Comparison of ENCODE assay signal across 1 cellular context in the genomic region with DNA sequence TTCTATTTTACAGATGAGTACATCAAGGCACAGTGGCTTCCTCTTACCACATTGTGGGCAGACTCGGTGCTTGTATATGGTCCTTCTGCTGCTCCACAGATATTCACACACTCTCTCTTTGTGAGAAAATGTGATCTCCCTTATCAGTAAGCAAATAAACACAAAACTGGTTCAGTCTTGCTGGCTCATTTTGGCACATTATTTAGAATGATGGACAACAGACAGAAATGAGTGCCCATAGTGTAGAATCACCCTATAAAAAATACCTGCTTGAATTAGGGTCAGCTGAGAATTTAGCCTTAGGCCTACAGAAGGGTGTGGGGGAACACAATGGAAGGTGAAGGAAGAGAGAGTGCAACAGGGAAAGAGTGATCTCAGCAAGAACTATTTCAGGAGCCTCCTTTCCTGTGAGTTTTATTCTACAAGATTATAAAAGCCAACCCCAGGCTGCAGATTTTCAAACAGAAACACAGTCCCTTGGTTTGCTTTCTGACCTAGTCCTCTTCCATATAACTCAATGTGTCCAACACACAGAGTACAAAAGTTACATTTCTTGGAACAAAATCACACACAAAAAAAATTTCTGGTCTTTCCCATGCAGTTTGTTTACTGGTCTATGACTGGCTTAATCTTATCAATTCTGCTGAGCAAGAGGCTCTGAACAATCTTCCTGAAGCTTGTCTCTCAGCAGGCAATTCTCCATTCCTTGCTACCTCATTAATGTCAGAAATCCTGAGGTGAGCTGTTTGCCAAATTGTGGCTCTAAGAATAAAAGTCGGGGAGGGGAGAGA.
A peak's percentile ranks its signal among the peaks of the same experiment; 100 is the strongest.
TF ChIP-seq lines count a peak whose summit lies in the region.

No MANE protein-coding gene starts in this region.

TF ChIP-seq in HEK293, 187 proteins besides CTCF, POLR2A, EP300 and RAD21 (continued from another document):
- TF ChIP-seq ZNF610 (tag by site-specific recombination; IDR thresholded peaks at IDR 0.05; ENCODE audit: borderline replicate concordance) (peak; percentile 71), ZNF585B (tag by site-specific recombination; IDR thresholded peaks at IDR 0.05) (no peak), ZNF138 (tag by site-specific recombination; IDR thresholded peaks at IDR 0.05; ENCODE audit: borderline replicate concordance) (no peak), ZNF426 (tag by site-specific recombination; IDR thresholded peaks at IDR 0.05) (no peak), ZNF37A (tag by site-specific recombination; IDR thresholded peaks at IDR 0.05) (no peak), ZNF175 (tag by site-specific recombination; IDR thresholded peaks at IDR 0.05) (no peak), HOXC10 (CRISPR knock-in tag; IDR thresholded peaks at IDR 0.05) (no peak), YY2 (tag by site-specific recombination; IDR thresholded peaks at IDR 0.05) (no peak), ZNF2 (tag by site-specific recombination; IDR thresholded peaks at IDR 0.05) (no peak), ZNF621 (tag by site-specific recombination; IDR thresholded peaks at IDR 0.05) (no peak), KLF9 (tag by site-specific recombination; IDR thresholded peaks at IDR 0.05; ENCODE audit: low read depth) (no peak), ZNF596 (tag by site-specific recombination; IDR thresholded peaks at IDR 0.05) (no peak), ZNF169 (tag by site-specific recombination; IDR thresholded peaks at IDR 0.05) (no peak), TCF7L2 (IDR thresholded peaks at IDR 0.05; ENCODE audit: borderline replicate concordance, low read depth, low read length) (no peak), PRDM1 (tag by site-specific recombination; IDR thresholded peaks at IDR 0.05) (no peak), ZNF501 (tag by site-specific recombination; IDR thresholded peaks at IDR 0.05) (no peak), ZNF830 (tag by site-specific recombination; IDR thresholded peaks at IDR 0.05; ENCODE audit: low read depth) (no peak), ZNF654 (tag by site-specific recombination; IDR thresholded peaks at IDR 0.05; ENCODE audit: low read depth) (no peak), ZNF23 (tag by site-specific recombination; IDR thresholded peaks at IDR 0.05; ENCODE audit: borderline replicate concordance) (no peak)
- TF ChIP-seq, protein P1, sequence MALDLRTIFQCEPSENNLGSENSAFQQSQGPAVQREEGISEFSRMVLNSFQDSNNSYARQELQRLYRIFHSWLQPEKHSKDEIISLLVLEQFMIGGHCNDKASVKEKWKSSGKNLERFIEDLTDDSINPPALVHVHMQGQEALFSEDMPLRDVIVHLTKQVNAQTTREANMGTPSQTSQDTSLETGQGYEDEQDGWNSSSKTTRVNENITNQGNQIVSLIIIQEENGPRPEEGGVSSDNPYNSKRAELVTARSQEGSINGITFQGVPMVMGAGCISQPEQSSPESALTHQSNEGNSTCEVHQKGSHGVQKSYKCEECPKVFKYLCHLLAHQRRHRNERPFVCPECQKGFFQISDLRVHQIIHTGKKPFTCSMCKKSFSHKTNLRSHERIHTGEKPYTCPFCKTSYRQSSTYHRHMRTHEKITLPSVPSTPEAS (tag by site-specific recombination; IDR thresholded peaks at IDR 0.05): no peak
- TF ChIP-seq, protein P2, sequence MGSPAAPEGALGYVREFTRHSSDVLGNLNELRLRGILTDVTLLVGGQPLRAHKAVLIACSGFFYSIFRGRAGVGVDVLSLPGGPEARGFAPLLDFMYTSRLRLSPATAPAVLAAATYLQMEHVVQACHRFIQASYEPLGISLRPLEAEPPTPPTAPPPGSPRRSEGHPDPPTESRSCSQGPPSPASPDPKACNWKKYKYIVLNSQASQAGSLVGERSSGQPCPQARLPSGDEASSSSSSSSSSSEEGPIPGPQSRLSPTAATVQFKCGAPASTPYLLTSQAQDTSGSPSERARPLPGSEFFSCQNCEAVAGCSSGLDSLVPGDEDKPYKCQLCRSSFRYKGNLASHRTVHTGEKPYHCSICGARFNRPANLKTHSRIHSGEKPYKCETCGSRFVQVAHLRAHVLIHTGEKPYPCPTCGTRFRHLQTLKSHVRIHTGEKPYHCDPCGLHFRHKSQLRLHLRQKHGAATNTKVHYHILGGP (tag by site-specific recombination; IDR thresholded peaks at IDR 0.05): no peak
- TF ChIP-seq, protein P3, sequence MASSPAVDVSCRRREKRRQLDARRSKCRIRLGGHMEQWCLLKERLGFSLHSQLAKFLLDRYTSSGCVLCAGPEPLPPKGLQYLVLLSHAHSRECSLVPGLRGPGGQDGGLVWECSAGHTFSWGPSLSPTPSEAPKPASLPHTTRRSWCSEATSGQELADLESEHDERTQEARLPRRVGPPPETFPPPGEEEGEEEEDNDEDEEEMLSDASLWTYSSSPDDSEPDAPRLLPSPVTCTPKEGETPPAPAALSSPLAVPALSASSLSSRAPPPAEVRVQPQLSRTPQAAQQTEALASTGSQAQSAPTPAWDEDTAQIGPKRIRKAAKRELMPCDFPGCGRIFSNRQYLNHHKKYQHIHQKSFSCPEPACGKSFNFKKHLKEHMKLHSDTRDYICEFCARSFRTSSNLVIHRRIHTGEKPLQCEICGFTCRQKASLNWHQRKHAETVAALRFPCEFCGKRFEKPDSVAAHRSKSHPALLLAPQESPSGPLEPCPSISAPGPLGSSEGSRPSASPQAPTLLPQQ (tag by site-specific recombination; IDR thresholded peaks at IDR 0.05): peak; percentile 35; the same call in 1 of the 2 replicates
- TF ChIP-seq, protein P4, sequence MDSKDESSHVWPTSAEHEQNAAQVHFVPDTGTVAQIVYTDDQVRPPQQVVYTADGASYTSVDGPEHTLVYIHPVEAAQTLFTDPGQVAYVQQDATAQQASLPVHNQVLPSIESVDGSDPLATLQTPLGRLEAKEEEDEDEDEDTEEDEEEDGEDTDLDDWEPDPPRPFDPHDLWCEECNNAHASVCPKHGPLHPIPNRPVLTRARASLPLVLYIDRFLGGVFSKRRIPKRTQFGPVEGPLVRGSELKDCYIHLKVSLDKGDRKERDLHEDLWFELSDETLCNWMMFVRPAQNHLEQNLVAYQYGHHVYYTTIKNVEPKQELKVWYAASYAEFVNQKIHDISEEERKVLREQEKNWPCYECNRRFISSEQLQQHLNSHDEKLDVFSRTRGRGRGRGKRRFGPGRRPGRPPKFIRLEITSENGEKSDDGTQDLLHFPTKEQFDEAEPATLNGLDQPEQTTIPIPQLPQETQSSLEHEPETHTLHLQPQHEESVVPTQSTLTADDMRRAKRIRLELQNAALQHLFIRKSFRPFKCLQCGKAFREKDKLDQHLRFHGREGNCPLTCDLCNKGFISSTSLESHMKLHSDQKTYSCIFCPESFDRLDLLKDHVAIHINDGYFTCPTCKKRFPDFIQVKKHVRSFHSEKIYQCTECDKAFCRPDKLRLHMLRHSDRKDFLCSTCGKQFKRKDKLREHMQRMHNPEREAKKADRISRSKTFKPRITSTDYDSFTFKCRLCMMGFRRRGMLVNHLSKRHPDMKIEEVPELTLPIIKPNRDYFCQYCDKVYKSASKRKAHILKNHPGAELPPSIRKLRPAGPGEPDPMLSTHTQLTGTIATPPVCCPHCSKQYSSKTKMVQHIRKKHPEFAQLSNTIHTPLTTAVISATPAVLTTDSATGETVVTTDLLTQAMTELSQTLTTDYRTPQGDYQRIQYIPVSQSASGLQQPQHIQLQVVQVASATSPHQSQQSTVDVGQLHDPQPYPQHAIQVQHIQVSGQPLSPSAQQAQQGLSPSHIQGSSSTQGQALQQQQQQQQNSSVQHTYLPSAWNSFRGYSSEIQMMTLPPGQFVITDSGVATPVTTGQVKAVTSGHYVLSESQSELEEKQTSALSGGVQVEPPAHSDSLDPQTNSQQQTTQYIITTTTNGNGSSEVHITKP (tag by site-specific recombination; IDR thresholded peaks at IDR 0.05): peak; percentile 44
- TF ChIP-seq, protein P5, sequence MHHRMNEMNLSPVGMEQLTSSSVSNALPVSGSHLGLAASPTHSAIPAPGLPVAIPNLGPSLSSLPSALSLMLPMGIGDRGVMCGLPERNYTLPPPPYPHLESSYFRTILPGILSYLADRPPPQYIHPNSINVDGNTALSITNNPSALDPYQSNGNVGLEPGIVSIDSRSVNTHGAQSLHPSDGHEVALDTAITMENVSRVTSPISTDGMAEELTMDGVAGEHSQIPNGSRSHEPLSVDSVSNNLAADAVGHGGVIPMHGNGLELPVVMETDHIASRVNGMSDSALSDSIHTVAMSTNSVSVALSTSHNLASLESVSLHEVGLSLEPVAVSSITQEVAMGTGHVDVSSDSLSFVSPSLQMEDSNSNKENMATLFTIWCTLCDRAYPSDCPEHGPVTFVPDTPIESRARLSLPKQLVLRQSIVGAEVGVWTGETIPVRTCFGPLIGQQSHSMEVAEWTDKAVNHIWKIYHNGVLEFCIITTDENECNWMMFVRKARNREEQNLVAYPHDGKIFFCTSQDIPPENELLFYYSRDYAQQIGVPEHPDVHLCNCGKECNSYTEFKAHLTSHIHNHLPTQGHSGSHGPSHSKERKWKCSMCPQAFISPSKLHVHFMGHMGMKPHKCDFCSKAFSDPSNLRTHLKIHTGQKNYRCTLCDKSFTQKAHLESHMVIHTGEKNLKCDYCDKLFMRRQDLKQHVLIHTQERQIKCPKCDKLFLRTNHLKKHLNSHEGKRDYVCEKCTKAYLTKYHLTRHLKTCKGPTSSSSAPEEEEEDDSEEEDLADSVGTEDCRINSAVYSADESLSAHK (tag by site-specific recombination; IDR thresholded peaks at IDR 0.05): peak; percentile 47; the same call in 1 of the 2 replicates
- TF ChIP-seq, protein P6, sequence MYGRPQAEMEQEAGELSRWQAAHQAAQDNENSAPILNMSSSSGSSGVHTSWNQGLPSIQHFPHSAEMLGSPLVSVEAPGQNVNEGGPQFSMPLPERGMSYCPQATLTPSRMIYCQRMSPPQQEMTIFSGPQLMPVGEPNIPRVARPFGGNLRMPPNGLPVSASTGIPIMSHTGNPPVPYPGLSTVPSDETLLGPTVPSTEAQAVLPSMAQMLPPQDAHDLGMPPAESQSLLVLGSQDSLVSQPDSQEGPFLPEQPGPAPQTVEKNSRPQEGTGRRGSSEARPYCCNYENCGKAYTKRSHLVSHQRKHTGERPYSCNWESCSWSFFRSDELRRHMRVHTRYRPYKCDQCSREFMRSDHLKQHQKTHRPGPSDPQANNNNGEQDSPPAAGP (tag by site-specific recombination; IDR thresholded peaks at IDR 0.05): no peak
- TF ChIP-seq, protein P7, sequence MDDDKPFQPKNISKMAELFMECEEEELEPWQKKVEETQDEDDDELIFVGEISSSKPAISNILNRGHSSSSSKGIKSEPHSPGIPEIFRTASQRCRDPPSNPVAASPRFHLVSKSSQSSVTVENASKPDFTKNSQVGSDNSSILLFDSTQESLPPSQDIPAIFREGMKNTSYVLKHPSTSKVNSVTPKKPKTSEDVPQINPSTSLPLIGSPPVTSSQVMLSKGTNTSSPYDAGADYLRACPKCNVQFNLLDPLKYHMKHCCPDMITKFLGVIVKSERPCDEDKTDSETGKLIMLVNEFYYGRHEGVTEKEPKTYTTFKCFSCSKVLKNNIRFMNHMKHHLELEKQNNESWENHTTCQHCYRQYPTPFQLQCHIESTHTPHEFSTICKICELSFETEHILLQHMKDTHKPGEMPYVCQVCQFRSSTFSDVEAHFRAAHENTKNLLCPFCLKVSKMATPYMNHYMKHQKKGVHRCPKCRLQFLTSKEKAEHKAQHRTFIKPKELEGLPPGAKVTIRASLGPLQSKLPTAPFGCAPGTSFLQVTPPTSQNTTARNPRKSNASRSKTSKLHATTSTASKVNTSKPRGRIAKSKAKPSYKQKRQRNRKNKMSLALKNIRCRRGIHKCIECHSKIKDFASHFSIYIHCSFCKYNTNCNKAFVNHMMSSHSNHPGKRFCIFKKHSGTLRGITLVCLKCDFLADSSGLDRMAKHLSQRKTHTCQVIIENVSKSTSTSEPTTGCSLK (tag by site-specific recombination; IDR thresholded peaks at IDR 0.05): no peak
- TF ChIP-seq, protein P8, sequence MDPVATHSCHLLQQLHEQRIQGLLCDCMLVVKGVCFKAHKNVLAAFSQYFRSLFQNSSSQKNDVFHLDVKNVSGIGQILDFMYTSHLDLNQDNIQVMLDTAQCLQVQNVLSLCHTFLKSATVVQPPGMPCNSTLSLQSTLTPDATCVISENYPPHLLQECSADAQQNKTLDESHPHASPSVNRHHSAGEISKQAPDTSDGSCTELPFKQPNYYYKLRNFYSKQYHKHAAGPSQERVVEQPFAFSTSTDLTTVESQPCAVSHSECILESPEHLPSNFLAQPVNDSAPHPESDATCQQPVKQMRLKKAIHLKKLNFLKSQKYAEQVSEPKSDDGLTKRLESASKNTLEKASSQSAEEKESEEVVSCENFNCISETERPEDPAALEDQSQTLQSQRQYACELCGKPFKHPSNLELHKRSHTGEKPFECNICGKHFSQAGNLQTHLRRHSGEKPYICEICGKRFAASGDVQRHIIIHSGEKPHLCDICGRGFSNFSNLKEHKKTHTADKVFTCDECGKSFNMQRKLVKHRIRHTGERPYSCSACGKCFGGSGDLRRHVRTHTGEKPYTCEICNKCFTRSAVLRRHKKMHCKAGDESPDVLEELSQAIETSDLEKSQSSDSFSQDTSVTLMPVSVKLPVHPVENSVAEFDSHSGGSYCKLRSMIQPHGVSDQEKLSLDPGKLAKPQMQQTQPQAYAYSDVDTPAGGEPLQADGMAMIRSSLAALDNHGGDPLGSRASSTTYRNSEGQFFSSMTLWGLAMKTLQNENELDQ (tag by site-specific recombination; IDR thresholded peaks at IDR 0.05; ENCODE audit: low read depth): no peak
